24 cellular contexts compared by ENCODE assay signal in genomic region chr4:7659429-7660175, GRCh38.
"Had no signal": no experiment of that assay in that cellular context is flagged by ENCODE, and none has a peak within 500 bp of the region (broad histone marks: within the 10 kb centered on the region; RNA-seq: fewer than 3 reads in every experiment).

No MANE protein-coding gene starts in this region.

- H3K4me1 Mint-ChIP-seq: activated naive CD8-positive, alpha-beta T cell treated with anti-CD3 and anti-CD28 coated beads, Interleukin-2, amount 50 U/mL, for 24 hours had no signal

- H3K36me3 Mint-ChIP-seq: activated naive CD4-positive, alpha-beta T cell treated with anti-CD3 and anti-CD28 coated beads, Interleukin-2, amount 50 U/mL, for 72 hours; WTC11 had no signal

- H3K4me3 ChIP-seq: ascending aorta, body of pancreas, SJSA1 had no signal

- H3K27ac ChIP-seq: ascending aorta, body of pancreas, SJSA1 had no signal

- H3K27me3 ChIP-seq: ascending aorta, body of pancreas had no signal

- H3K27ac Mint-ChIP-seq: activated CD4-positive, alpha-beta T cell treated with anti-CD3 and anti-CD28 coated beads, Interleukin-2, amount 10 ng/mL, durations not matched to agents 24 days and 14 days; activated naive CD4-positive, alpha-beta T cell treated with anti-CD3 and anti-CD28 coated beads, Interleukin-2, amount 50 U/mL, for 72 hours; activated naive CD8-positive, alpha-beta T cell treated with anti-CD3 and anti-CD28 coated beads, Interleukin-2, amount 50 U/mL, for 24 hours; WTC11 had no signal

- H3K36me3 ChIP-seq: ascending aorta, SJSA1 had no signal

- H3K4me3 Mint-ChIP-seq: activated CD4-positive, alpha-beta T cell treated with anti-CD3 and anti-CD28 coated beads, Interleukin-2, amount 10 ng/mL, durations not matched to agents 24 days and 14 days; activated naive CD8-positive, alpha-beta T cell treated with anti-CD3 and anti-CD28 coated beads, Interleukin-2, amount 50 U/mL, for 24 hours; activated T-cell treated with anti-CD3 and anti-CD28 coated beads, Interleukin-2, amount 50 U/mL, for 4 hours; WTC11 had no signal

- H3K9me3 Mint-ChIP-seq: activated CD4-positive, alpha-beta T cell treated with anti-CD3 and anti-CD28 coated beads, Interleukin-2, amount 10 ng/mL, durations not matched to agents 24 days and 14 days; activated naive CD8-positive, alpha-beta T cell treated with anti-CD3 and anti-CD28 coated beads, Interleukin-2, amount 50 U/mL, for 24 hours; activated T-cell treated with anti-CD3 and anti-CD28 coated beads, Interleukin-2, amount 50 U/mL, for 4 hours; WTC11 had no signal

- ATAC-seq: activated naive CD4-positive, alpha-beta T cell treated with anti-CD3 and anti-CD28 coated beads, Interleukin-2, amount 50 U/mL, for 72 hours; activated naive CD8-positive, alpha-beta T cell treated with anti-CD3 and anti-CD28 coated beads, Interleukin-2, amount 50 U/mL, for 24 hours; activated T-cell treated with anti-CD3 and anti-CD28 coated beads, Interleukin-2, amount 50 U/mL, for 4 hours; body of pancreas; Right ventricle myocardium inferior; SK-N-SH treated with all-trans-retinoic acid at 6 μM for 48 hours; WTC11 had no signal

- H3K4me1 ChIP-seq: ascending aorta, body of pancreas, SJSA1 had no signal

- H3K9me3 ChIP-seq: ascending aorta, body of pancreas, SJSA1 had no signal

- DNase-seq: activated CD4-positive, alpha-beta T cell treated with anti-CD3 and anti-CD28 coated beads for 1 hour; activated CD4-positive, alpha-beta T cell treated with anti-CD3 and anti-CD28 coated beads, Interleukin-2, amount 10 ng/mL, durations not matched to agents 24 days and 14 days; activated CD4-positive, alpha-beta T cell treated with anti-CD3 and anti-CD28 coated beads, Interleukin-2, amount 50 U/mL, for 48 hours; activated CD8-positive, alpha-beta memory T cell treated with anti-CD3 and anti-CD28 coated beads for 24 hours; activated effector memory CD4-positive, alpha-beta T cell treated with anti-CD3 and anti-CD28 coated beads, Interleukin-2, amount 50 U/mL, for 16 hours; activated naive CD4-positive, alpha-beta T cell treated with Interleukin-2 at 50 U/mL for 16 hours; activated naive CD8-positive, alpha-beta T cell treated with anti-CD3 and anti-CD28 coated beads, Interleukin-2, amount 50 U/mL, for 24 hours; activated T-cell treated with anti-CD3 and anti-CD28 coated beads, Interleukin-2, amount 50 U/mL, for 4 hours; amniotic stem cell; body of pancreas; Karpas-422; MM.1S; NCI-H1105; NCI-H1436; NCI-H1694 treated with DMSO at 0.1 percent for 48 hours; NCI-H2171; NCI-H526; NCI-H82 had no signal
